In genomic region chr12:30926243-30927209, GRCh38 we compare ENCODE assay signal across 8 cellular contexts. TPM values are rescaled to one million over a fixed set of nuclear protein-coding genes. Genes with fewer than 3 reads are reported as not detected.
DNase-seq lines count a peak whose midpoint lies in the region; ATAC-seq and TF ChIP-seq lines count a peak whose summit lies in the region.

Gene TSPAN11, plus strand, starts transcription at chr12:30926748. Its CDS starts 27,244 bp downstream, at chr12:30953992.

- DNase-seq in EL (peak; percentile 38), M059J (ENCODE audit: low read depth) (peak; percentile 13), colonic mucosa (no peak), left lobe of liver (ENCODE audit: low spot score) (no peak), GOT3 (lab: John Stamatoyannopoulos, UW) (no peak), GM19240 (ENCODE audit: insufficient read length, low spot score) (no peak), RKO (ENCODE audit: low spot score) (no peak)

- H3K36me3 ChIP-seq in colonic mucosa (no peaks in the 10 kb centered on the region), subcutaneous abdominal adipose tissue (ENCODE audit: control insufficient read depth in 5 of 5, insufficient read depth in 5 of 5, low read length in 5 of 5) (no peaks in the 10 kb centered on the region)

- peak; percentile 72 for ATAC-seq in left lobe of liver

- H3K9me3 ChIP-seq in colonic mucosa (no peaks in the 10 kb centered on the region), subcutaneous abdominal adipose tissue (ENCODE audit: control insufficient read depth in 5 of 5, low read length in 5 of 5) (no peaks in the 10 kb centered on the region)

- H3K27me3 ChIP-seq in colonic mucosa (peaks cover 20% of the 10 kb centered on the region), subcutaneous abdominal adipose tissue (ENCODE audit: control insufficient read depth in 5 of 5, insufficient read depth in 4 of 5, low read length in 5 of 5) (peaks cover 5 to 28% (median 17%) of the 10 kb centered on the region in 5 donors)

- peak within 1 kb of the TSS; percentile 32 for H3K27ac ChIP-seq in colonic mucosa
- no peak within 1 kb of the TSS for H3K27ac ChIP-seq in subcutaneous abdominal adipose tissue (ENCODE audit: low read depth, low read length)

- TF ChIP-seq CTCF in colonic mucosa (IDR thresholded peaks at IDR 0.05), result no peak

- H3K4me1 ChIP-seq in colonic mucosa (no peaks in the 10 kb centered on the region), subcutaneous abdominal adipose tissue (ENCODE audit: control insufficient read depth in 5 of 5, insufficient read depth in 5 of 5, low read length in 5 of 5) (peaks cover 3 to 36% (median 13%) of the 10 kb centered on the region in 5 donors)

- H3K4me3 ChIP-seq in colonic mucosa (peak within 1 kb of the TSS; percentile 20), subcutaneous abdominal adipose tissue (ENCODE audit: low read depth in 1 of 5, low read length in 5 of 5) (peak within 1 kb of the TSS; percentile 38 to 58 (median 51))

- H3K9ac ChIP-seq in colonic mucosa (ENCODE audit: low read depth in 2 of 2, low read length in 2 of 2) (peak within 1 kb of the TSS in 1 of 2 donors; percentile 56), subcutaneous abdominal adipose tissue (ENCODE audit: low read length in 5 of 5) (peak within 1 kb of the TSS in 2 of 5 donors; percentile 13 to 17)

- intact Hi-C loops in colonic mucosa (cut with DNase I), result no loop called here

RNA-seq across cellular contexts. Expression of gene TSPAN11, which starts in this region (rescaled TPM):
- 0.39 and 0.44 TPM in 2 replicates for total RNA-seq in M059J (2014; rRNA removed; shearing (Covaris generic))
- total RNA-seq in colonic mucosa, result 1 to 10 TPM; 1.3 to 8.2 TPM
- 0.93 TPM for total RNA-seq in left lobe of liver

Comparison
In these comparisons a context has a peak if more than half of its experiments do, and no peak if none do; other contexts are left out.
1. Peak in DNase-seq in M059J; RNA of the gene not detected or under 1 TPM.
2. Peak in ATAC-seq in left lobe of liver; RNA of the gene not detected or under 1 TPM.